ENCODE assay signal across 8 cellular contexts in the genomic region with DNA sequence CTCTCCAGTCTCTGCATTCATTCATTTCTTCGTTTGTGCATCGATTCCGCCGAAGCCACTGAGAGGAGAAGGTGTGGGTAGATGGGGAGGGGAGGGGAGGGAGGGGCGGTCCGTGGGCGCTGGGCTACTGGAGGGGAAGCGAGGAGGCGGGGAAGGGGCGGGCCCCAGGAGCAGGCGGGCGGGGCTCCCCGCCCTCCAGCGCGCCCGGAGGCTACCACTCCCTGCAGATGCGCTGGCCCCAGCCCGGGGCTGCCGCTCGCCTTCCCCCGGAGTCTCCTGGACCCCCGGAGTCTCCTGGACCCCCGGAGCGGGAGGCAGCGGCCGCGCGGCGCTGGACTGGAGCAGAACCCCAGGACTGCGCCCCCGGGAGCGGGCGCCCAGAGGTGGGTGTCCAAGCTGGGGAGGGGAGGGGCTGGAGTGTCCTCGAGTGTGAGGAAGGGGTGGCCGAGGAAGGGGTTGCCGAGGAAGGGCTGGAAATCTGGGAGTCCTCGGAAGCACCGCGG.
DNase-seq lines count a peak whose midpoint lies in the region; ATAC-seq lines count a peak whose summit lies in the region.

No MANE protein-coding gene starts in this region.

- H3K4me1 ChIP-seq in duodenal mucosa (ENCODE audit: control insufficient read depth in 1 of 2, insufficient read depth in 2 of 2, low read length in 2 of 2): peaks cover 14 to 24% of the 10 kb centered on the region in 2 donors

- H3K9me3 ChIP-seq in duodenal mucosa (ENCODE audit: control insufficient read depth in 1 of 2, low read length in 2 of 2): no peaks in the 10 kb centered on the region

- peak overlapping the region; percentile 48 for H3K27ac ChIP-seq in duodenal mucosa (ENCODE audit: low read depth, low read length)

- peak; percentile 65 for DNase-seq in NK-92 treated with Interleukin-12 subunit alpha and Interleukin-12 subunit beta, amount 100 ng/mL, for 24 hours (lab: John Stamatoyannopoulos, UW)
- DNase-seq in NK-92 (lab: John Stamatoyannopoulos, UW; ENCODE audit: unreplicated experiment) (no peak), NCI-H345 (lab: John Stamatoyannopoulos, UW) (peak; percentile 89), lung microvascular endothelial cell (ENCODE audit: low read depth in 2 of 2) (peak; percentile 88 to 93)
- peak; percentile 80 for DNase-seq in activated CD4-positive, alpha-beta T cell treated with anti-CD3 and anti-CD28 coated beads, Interleukin-2, amount 50 U/mL, for 1 hour
- peak; percentile 53 for DNase-seq in stimulated activated CD8-positive, alpha-beta memory T cell treated with anti-CD3 and anti-CD28 coated beads, Interleukin-12 subunit alpha, Interleukin-12 subunit beta, amount 100 ng/mL, for 1 hour (ENCODE audit: low read depth)

- peak overlapping the region; percentile 62 to 81 for H3K4me3 ChIP-seq in duodenal mucosa (ENCODE audit: low read depth in 1 of 2, low read length in 2 of 2)

- H3K36me3 ChIP-seq in duodenal mucosa (ENCODE audit: control insufficient read depth in 1 of 2, insufficient read depth in 2 of 2, low read length in 2 of 2): no peaks in the 10 kb centered on the region

- H3K27me3 ChIP-seq in duodenal mucosa (ENCODE audit: control insufficient read depth in 1 of 2, insufficient read depth in 2 of 2, low read length in 2 of 2): peaks cover 3 to 4% of the 10 kb centered on the region in 2 donors

- peak; percentile 79 for ATAC-seq in HG02981 (IDR thresholded peaks at IDR 0.05; ENCODE audit: unreplicated experiment)

- peak overlapping the region; percentile 70 to 74 for H3K9ac ChIP-seq in duodenal mucosa (ENCODE audit: low read depth in 1 of 2, low read length in 2 of 2)
